Comparison of ENCODE assay signal across 36 cellular contexts in genomic region chr5:126093041-126093440, GRCh38.
"Had no signal": no experiment of that assay in that cellular context is flagged by ENCODE, and none has a peak within 500 bp of the region (broad histone marks: within the 10 kb centered on the region; RNA-seq: fewer than 3 reads in every experiment).

No MANE protein-coding gene starts in this region.

- DNase-seq: activated B cell treated with CpG ODN at 0.5 μM for 24 hours; activated CD4-positive, alpha-beta memory T cell treated with anti-CD3 and anti-CD28 coated beads for 36 hours; activated CD4-positive, alpha-beta T cell treated with anti-CD3 and anti-CD28 coated beads for 4 hours; activated CD4-positive, alpha-beta T cell treated with anti-CD3 and anti-CD28 coated beads, Interleukin-2, amount 10 ng/mL, durations not matched to agents 24 days and 14 days; activated CD4-positive, alpha-beta T cell treated with anti-CD3 and anti-CD28 coated beads, Interleukin-2, amount 50 U/mL, for 1 hour; activated CD4-positive, alpha-beta T cell treated with anti-CD3 and anti-CD28 coated beads, Interleukin-2, amount 50 U/mL, for 4 hours; activated CD4-positive, CD25-positive, alpha-beta regulatory T cell treated with anti-CD3 and anti-CD28 coated beads, Interleukin-2, amount 50 U/mL, for 72 hours; activated CD8-positive, alpha-beta memory T cell treated with anti-CD3 and anti-CD28 coated beads, Interleukin-2, amount 50 U/mL, for 4 hours; activated CD8-positive, alpha-beta T cell treated with anti-CD3 and anti-CD28 coated beads for 36 hours; activated effector memory CD4-positive, alpha-beta T cell treated with anti-CD3 and anti-CD28 coated beads, Interleukin-2, amount 50 U/mL, for 16 hours; activated gamma-delta T cell treated with Interleukin-2 at 50 U/mL for 16 hours; activated naive CD4-positive, alpha-beta T cell; activated naive CD4-positive, alpha-beta T cell treated with anti-CD3 and anti-CD28 coated beads for 36 hours; activated naive CD4-positive, alpha-beta T cell treated with anti-CD3 and anti-CD28 coated beads, Interleukin-2, amount 50 U/mL, for 16 hours; activated naive CD8-positive, alpha-beta T cell treated with anti-CD3 and anti-CD28 coated beads for 36 hours; activated T-cell treated with anti-CD3 and anti-CD28 coated beads for 4 hours; activated T-cell treated with anti-CD3 and anti-CD28 coated beads, Interleukin-2, amount 50 U/mL, for 1 hour; activated T-cell treated with anti-CD3 and anti-CD28 coated beads, Interleukin-2, amount 50 U/mL, for 4 hours; activated T-cell treated with anti-CD3 and anti-CD28 coated beads, Interleukin-2, amount 50 U/mL, for 72 hours; adrenal gland; amniotic stem cell; aorta; body of pancreas; brain microvascular endothelial cell; caudate nucleus; cerebellar nuclear complex; T-helper 1 cell; T-helper 2 cell; T-helper 9 cell had no signal

- H3K4me3 ChIP-seq: adrenal gland, body of pancreas, breast epithelium, cardiac muscle cell had no signal

- H3K4me1 ChIP-seq: adrenal gland, body of pancreas, breast epithelium had no signal

- H3K27me3 ChIP-seq: adrenal gland, body of pancreas, brain microvascular endothelial cell, breast epithelium, cardiac muscle cell had no signal

- ATAC-seq: activated CD8-positive, alpha-beta T cell treated with anti-CD3 and anti-CD28 coated beads for 36 hours; activated naive CD4-positive, alpha-beta T cell treated with anti-CD3 and anti-CD28 coated beads, Interleukin-2, amount 50 U/mL, for 72 hours; activated T-cell treated with anti-CD3 and anti-CD28 coated beads, Interleukin-2, amount 50 U/mL, for 4 hours; activated T-cell treated with anti-CD3 and anti-CD28 coated beads, Interleukin-2, amount 50 U/mL, for 72 hours; activated T-helper 17 cell treated with anti-CD3 and anti-CD28 coated beads, Interleukin-2, amount 50 U/mL, for 72 hours; body of pancreas had no signal

- H3K27ac ChIP-seq: adrenal gland, body of pancreas, brain microvascular endothelial cell, breast epithelium, cardiac muscle cell, VCaP had no signal

- FAIRE-seq: astrocyte, TTC549 had no signal

- H3K36me3 ChIP-seq: adrenal gland, brain microvascular endothelial cell, breast epithelium, cardiac muscle cell had no signal
